In the genomic region with DNA sequence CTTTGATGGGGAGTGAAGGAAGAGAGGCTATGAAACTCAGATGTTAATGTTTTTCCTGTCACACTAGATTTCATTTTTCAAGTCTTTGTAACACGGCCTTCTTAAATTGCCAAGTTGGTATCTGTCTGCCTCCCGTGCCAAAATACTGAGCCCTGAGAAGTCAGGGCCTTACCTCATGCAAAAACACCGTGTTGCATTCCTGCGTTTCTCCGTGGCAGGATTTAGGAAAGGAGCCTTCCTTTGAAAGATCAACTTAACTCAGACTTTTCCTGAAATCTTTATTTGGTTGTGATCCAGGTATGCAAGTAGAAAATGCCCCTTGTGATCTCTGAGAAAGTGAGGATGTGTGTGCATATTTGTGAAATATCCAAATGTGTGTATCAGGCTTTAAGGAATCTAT, we compare ENCODE assay signal across 1 cellular context.
TF ChIP-seq lines count a peak whose summit lies in the region.

No MANE protein-coding gene starts in this region.

TF ChIP-seq in H1, 55 proteins besides CTCF, POLR2A, EP300 and RAD21:
- no peak for TF ChIP-seq HDAC2 (IDR thresholded peaks at IDR 0.05; ENCODE audit: borderline replicate concordance in 1 of 2, low read depth in 2 of 2, low read length in 2 of 2)
- TF ChIP-seq YY1 (IDR thresholded peaks at IDR 0.05; ENCODE audit: low read depth, low read length): no peak
- TF ChIP-seq EGR1 (IDR thresholded peaks at IDR 0.05; ENCODE audit: borderline replicate concordance, low read depth, low read length): no peak
- TF ChIP-seq KDM1A (IDR thresholded peaks at IDR 0.05; ENCODE audit: borderline replicate concordance, low read length): no peak
- TF ChIP-seq CEBPB (IDR thresholded peaks at IDR 0.05; ENCODE audit: low read depth, low read length): no peak
- TF ChIP-seq ZNF274 (IDR thresholded peaks at IDR 0.05; ENCODE audit: borderline replicate concordance, extremely low read depth, low read length): no peak
